Comparison of ENCODE assay signal across 15 cellular contexts in genomic region chr1:113786055-113786454, GRCh38. TPM values are rescaled to one million over a fixed set of nuclear protein-coding genes. Genes with fewer than 3 reads are reported as not detected.
DNase-seq lines count a peak whose midpoint lies in the region; ATAC-seq, FAIRE-seq and TF ChIP-seq lines count a peak whose summit lies in the region.
"Had no signal": no experiment of that assay in that cellular context is flagged by ENCODE, and none has a peak within 500 bp of the region (broad histone marks: within the 10 kb centered on the region; RNA-seq: fewer than 3 reads in every experiment).

No MANE protein-coding gene starts in this region.

- H3K36me3 ChIP-seq in K562 (ENCODE audit: control insufficient read depth, insufficient read depth, low read length), result peaks cover 20% of the 10 kb centered on the region
- H3K36me3 ChIP-seq in naive thymus-derived CD4-positive, alpha-beta T cell (ENCODE audit: control insufficient read depth in 2 of 3, insufficient read depth in 3 of 3, low read length in 3 of 3), result peaks cover 0 to 6% (median 0%) of the 10 kb centered on the region in 3 experiments
- H3K36me3 ChIP-seq in WERI-Rb-1, result no peaks in the 10 kb centered on the region
- H3K36me3 ChIP-seq in smooth muscle cell (ENCODE audit: low read depth), result no peaks in the 10 kb centered on the region
- H3K36me3 ChIP-seq: tibial nerve had no signal

- no peak overlapping the region for H3K4me2 ChIP-seq in K562 (ENCODE audit: insufficient read depth, low read length)
- no peak overlapping the region for H3K4me2 ChIP-seq in smooth muscle cell

- ATAC-seq in K562, result peak; percentile 60
- ATAC-seq in naive thymus-derived CD4-positive, alpha-beta T cell, result no peak
- ATAC-seq: Right ventricle myocardium inferior had no signal

- H3F3A ChIP-seq in smooth muscle cell (ENCODE audit: low read depth), result no peaks in the 10 kb centered on the region

- intact Hi-C loops in K562 (cut with micrococcal nuclease), result no loop called here
- intact Hi-C loops in naive thymus-derived CD4-positive, alpha-beta T cell (cut with micrococcal nuclease), result loop anchor here (10.0 kb wide), 1 partner anchor 391 kb away; the partner anchor contains the start of gene MAGI3 (in 2 of the 2)

- peaks cover 19% of the 10 kb centered on the region; the same call in 1 of the 2 replicates for H4K20me1 ChIP-seq in K562 (replicated peaks; ENCODE audit: control insufficient read depth, insufficient read depth, low read length)
- peaks cover 87% of the 10 kb centered on the region for H4K20me1 ChIP-seq in smooth muscle cell (ENCODE audit: low read depth)

- FAIRE-seq in K562 (lab: Jason Lieb, UNC), result no peak
- FAIRE-seq: A204.1 had no signal

- no peak for TF ChIP-seq EP300 in K562 (IDR thresholded peaks at IDR 0.05; ENCODE audit: low read length)

- peaks cover 98% of the 10 kb centered on the region for H3K79me2 ChIP-seq in K562 (ENCODE audit: control insufficient read depth, insufficient read depth, low read length)
- H3K79me2 ChIP-seq in smooth muscle cell (ENCODE audit: low read depth), result peaks cover 86% of the 10 kb centered on the region

- in situ Hi-C loops in K562 (cut with MboI), result no loop called here

- 12% methylated on average over 1 of the region's 1 CpG for WGBS in K562 (ENCODE audit: insufficient coverage, low coverage, missing lambda C conversion rate)
- WGBS in smooth muscle cell (ENCODE audit: low lambda C conversion rate), result 56% methylated on average over 1 of the region's 1 CpG

- H3K27me3 Mint-ChIP-seq in naive thymus-derived CD4-positive, alpha-beta T cell, result no peaks in the 10 kb centered on the region

- H3K4me3 Mint-ChIP-seq in naive thymus-derived CD4-positive, alpha-beta T cell, result peak overlapping the region in 1 of 10 donors; percentile 4
- H3K4me3 Mint-ChIP-seq: activated T-helper 1 cell treated with anti-CD3 and anti-CD28 coated beads, Interleukin-12 subunit alpha, Interleukin-12 subunit beta, Interleukin-2, Interleukin-4 antibody, amounts not matched to agents 30 ng/mL and 10 ng/mL and 1 ng/mL, durations not matched to agents 14 hours and 24 hours and 36 hours had no signal

- H3K9ac ChIP-seq in K562 (ENCODE audit: insufficient read depth in 1 of 2, low read depth in 2 of 2, low read length in 2 of 2), result no peak overlapping the region
- no peak overlapping the region for H3K9ac ChIP-seq in smooth muscle cell (ENCODE audit: low read depth)

- H3K4me1 ChIP-seq in K562 (replicated peaks in 1 of 2; ENCODE audit: control insufficient read depth in 2 of 2, insufficient read depth in 2 of 2, low read length in 2 of 2), result peaks cover 5 to 44% of the 10 kb centered on the region in 2 experiments
- H3K4me1 ChIP-seq in naive thymus-derived CD4-positive, alpha-beta T cell (ENCODE audit: control insufficient read depth in 2 of 2, insufficient read depth in 2 of 2, low read length in 2 of 2), result peaks cover 40 to 47% of the 10 kb centered on the region in 2 donors
- peaks cover 9% of the 10 kb centered on the region for H3K4me1 ChIP-seq in smooth muscle cell (ENCODE audit: low read depth)

- H3K4me3 ChIP-seq in K562 (no peak overlapping the region), WERI-Rb-1 (ENCODE audit: low read depth, low read length) (no peak overlapping the region), smooth muscle cell (no peak overlapping the region)
- H3K4me3 ChIP-seq in naive thymus-derived CD4-positive, alpha-beta T cell (ENCODE audit: low read length), result no peak overlapping the region
- H3K4me3 ChIP-seq: skin epidermis, tibial nerve had no signal

- TF ChIP-seq POLR2A in K562 (conservative IDR thresholded peaks at IDR 0.05), result no peak

- peaks cover 44 to 63% (median 59%) of the 10 kb centered on the region in 7 donors for H3K4me1 Mint-ChIP-seq in naive thymus-derived CD4-positive, alpha-beta T cell

- CTCF ChIA-PET in K562 (lab: Yijun Ruan, JAX; ENCODE audit: low intra/inter-chr PET ratio), result no interaction called here
- CTCF ChIA-PET in naive thymus-derived CD4-positive, alpha-beta T cell (lab: Charles Lee), result no interaction called here

- DNase-seq in NCI-H524 (lab: John Stamatoyannopoulos, UW) (peak; percentile 20 to 45), NCI-H524 treated with DMSO at 0.1 percent for 48 hours (lab: John Stamatoyannopoulos, UW) (no peak), LHCN-M2 (ENCODE audit: low read depth) (peak; percentile 28), K562 (ENCODE audit: extremely low read depth in 1 of 4, low spot score in 3 of 4) (peak in 2 of 4 experiments; percentile 38 to 42), WERI-Rb-1 (no peak), UCSD-AML1 (lab: John Stamatoyannopoulos, UW; ENCODE audit: unreplicated experiment) (no peak), smooth muscle cell (lab: John Stamatoyannopoulos, UW; ENCODE audit: unreplicated experiment) (no peak)
- DNase-seq in naive thymus-derived CD4-positive, alpha-beta T cell, result no peak
- DNase-seq: activated CD4-positive, CD25-positive, alpha-beta regulatory T cell; DND-41 had no signal

- no peak overlapping the region for H3K27ac ChIP-seq in K562 (ENCODE audit: extremely low read depth, low read depth, low read length)
- H3K27ac ChIP-seq in naive thymus-derived CD4-positive, alpha-beta T cell (ENCODE audit: low read depth, low read length), result no peak overlapping the region
- H3K27ac ChIP-seq in WERI-Rb-1, result no peak overlapping the region
- H3K27ac ChIP-seq in smooth muscle cell (ENCODE audit: low read depth), result no peak overlapping the region
- H3K27ac ChIP-seq: tibial nerve had no signal

- POLR2A ChIA-PET in K562 (lab: Yijun Ruan, JAX), result interaction anchor here (1.2 to 3.2 kb wide), 5 partner anchors 10 to 713 kb away, joined by 3 to 20 read pairs (median 8); partner anchors contain the start of genes LRIG2 and PHTF1
- POLR2A ChIA-PET in naive thymus-derived CD4-positive, alpha-beta T cell (lab: Charles Lee), result interaction anchor here (0.7 to 4.3 kb wide), 7 partner anchors 13 to 145 kb away, joined by 3 to 45 read pairs (median 4); partner anchors contain the start of genes PHTF1 and RSBN1

- H3K27me3 ChIP-seq in K562 (ENCODE audit: control insufficient read depth in 2 of 2, insufficient read depth in 2 of 2, low read length in 2 of 2), result no peaks in the 10 kb centered on the region
- H3K27me3 ChIP-seq in naive thymus-derived CD4-positive, alpha-beta T cell (ENCODE audit: control insufficient read depth in 2 of 2, insufficient read depth in 2 of 2, low read length in 2 of 2), result no peaks in the 10 kb centered on the region
- no peaks in the 10 kb centered on the region for H3K27me3 ChIP-seq in WERI-Rb-1 (ENCODE audit: insufficient read depth, low read depth, severe bottlenecking)
- H3K27me3 ChIP-seq in smooth muscle cell (ENCODE audit: low read depth), result no peaks in the 10 kb centered on the region
- H3K27me3 ChIP-seq: tibial nerve had no signal

- H3K9me3 ChIP-seq in K562 (replicated peaks; ENCODE audit: control insufficient read depth, insufficient read depth, low read depth, low read length) (no peaks in the 10 kb centered on the region), WERI-Rb-1 (ENCODE audit: severe bottlenecking) (no peaks in the 10 kb centered on the region), smooth muscle cell (replicated peaks; ENCODE audit: low read depth) (no peaks in the 10 kb centered on the region)
- H3K9me3 ChIP-seq in naive thymus-derived CD4-positive, alpha-beta T cell (ENCODE audit: control insufficient read depth in 2 of 3, low read length in 3 of 3), result no peaks in the 10 kb centered on the region
- H3K9me3 ChIP-seq: tibial nerve had no signal

- TF ChIP-seq RAD21 in K562 (CRISPR knock-in tag; conservative IDR thresholded peaks at IDR 0.05 in 1 of 2, IDR thresholded peaks at IDR 0.05 in 1 of 2), result no peak

- H3K36me3 Mint-ChIP-seq in naive thymus-derived CD4-positive, alpha-beta T cell, result peaks cover 0 to 45% (median 9%) of the 10 kb centered on the region in 5 donors

- H3K9me1 ChIP-seq in K562 (ENCODE audit: control insufficient read depth, insufficient read depth, low read length), result no peaks in the 10 kb centered on the region

- H3K27ac Mint-ChIP-seq in naive thymus-derived CD4-positive, alpha-beta T cell, result peak overlapping the region; percentile 2 to 81 (median 48)

- H2AFZ ChIP-seq in K562 (ENCODE audit: low read depth, low read length) (no peak overlapping the region), smooth muscle cell (ENCODE audit: low read depth) (no peak overlapping the region)

- no peaks in the 10 kb centered on the region for H3K9me3 Mint-ChIP-seq in naive thymus-derived CD4-positive, alpha-beta T cell
- H3K9me3 Mint-ChIP-seq: activated T-helper 1 cell treated with anti-CD3 and anti-CD28 coated beads, Interleukin-12 subunit alpha, Interleukin-12 subunit beta, Interleukin-2, Interleukin-4 antibody, amounts not matched to agents 30 ng/mL and 10 ng/mL and 1 ng/mL, durations not matched to agents 14 hours and 24 hours and 36 hours had no signal

- BruUV-seq in K562 (replicated peaks; lab: Mats Ljungman, UMichigan), result no TSS peak

- TF ChIP-seq CTCF in K562 (IDR thresholded peaks at IDR 0.05 in 2 of 3, conservative IDR thresholded peaks at IDR 0.05 in 1 of 3; ENCODE audit: insufficient read depth in 2 of 3, low read depth in 1 of 3, low read length in 3 of 3) (no peak), WERI-Rb-1 (IDR thresholded peaks at IDR 0.05; ENCODE audit: low read depth, low read length) (no peak), smooth muscle cell (IDR thresholded peaks at IDR 0.05; ENCODE audit: borderline replicate concordance, insufficient read depth, poor library complexity, severe bottlenecking) (no peak)

RNA-seq across cellular contexts. Expression of gene RSBN1, which starts 26.2 kb away (rescaled TPM):
- total RNA-seq in LHCN-M2 (2014; rRNA removed) (8.1 and 10.7 TPM in 2 replicates), K562 (2014; rRNA removed) (12.6 and 13.7 TPM in 2 replicates), K562 (2014; rRNA removed; fragmentation: Illumina TruSeq; extraction: Trizol) (15.4 and 17.2 TPM in 2 replicates), K562 (2015; rRNA removed; fragmentation: Illumina TruSeq; extraction: Trizol) (17.2 and 18.2 TPM in 2 replicates), K562 (2021) (17.6 and 20.3 TPM in 2 replicates), smooth muscle cell (18.3 and 22.5 TPM in 2 replicates)
- 3.6 TPM for polyA plus RNA-seq in LHCN-M2 (2012)
- total RNA-seq in K562 (2011; cell fraction: chromatin; rRNA removed; ENCODE audit: low replicate concordance), result 20.7 and 44.4 TPM in 2 replicates
- 13.0 and 14.0 TPM in 2 replicates for total RNA-seq in K562 (2011; cell fraction: nucleolus; rRNA removed)
- total RNA-seq in K562 (2011; cell fraction: nucleoplasm; rRNA removed), result 15.7 and 19.8 TPM in 2 replicates
- polyA plus RNA-seq in K562 (2011; rRNA removed) (20.7 and 24.3 TPM in 2 replicates), K562 (2014; fragmentation: Illumina TruSeq; extraction: Trizol) (12.2 and 12.6 TPM in 2 replicates), K562 (2014; fragmentation: Nextera tagmentation; extraction: Ambion mirVana) (10 to 100 TPM in 1 of 2 experiments, 1 to 10 TPM in 1; 4.5 to 13.0 TPM), K562 (2014; rRNA removed) (7.2 and 10.2 TPM in 2 replicates), smooth muscle cell (9.0 and 12.3 TPM in 2 replicates)
- polyA plus RNA-seq in K562 (2011; cell fraction: cytosol; rRNA removed), result 8.9 and 9.2 TPM in 2 replicates
- 13.6 and 25.6 TPM in 2 replicates for polyA plus RNA-seq in K562 (2011; cell fraction: nucleus; rRNA removed)
- 9.9 and 11.2 TPM in 2 replicates for polyA plus RNA-seq in K562 (2012)
- 149 and 167 TPM in 2 replicates for polyA minus RNA-seq in K562 (2011; rRNA and poly(A)+ RNA removed)
- 21.8 and 29.6 TPM in 2 replicates for polyA minus RNA-seq in K562 (2011; cell fraction: cytosol; rRNA and poly(A)+ RNA removed)
- polyA minus RNA-seq in K562 (2011; cell fraction: nucleus; rRNA and poly(A)+ RNA removed), result 16.6 and 29.9 TPM in 2 replicates
- 10 to 100 TPM; 29.9 to 58.1 (median 42.0) TPM for total RNA-seq in naive thymus-derived CD4-positive, alpha-beta T cell
- 10 to 100 TPM; 40.7 to 44.2 TPM for polyA plus RNA-seq in naive thymus-derived CD4-positive, alpha-beta T cell

RNA-seq across cellular contexts. Expression of gene PHTF1, which starts 26.8 kb away (rescaled TPM):
- total RNA-seq in LHCN-M2 (2014; rRNA removed), result 39.0 and 39.6 TPM in 2 replicates
- 15.2 TPM for polyA plus RNA-seq in LHCN-M2 (2012)
- total RNA-seq in K562 (2011; cell fraction: chromatin; rRNA removed; ENCODE audit: low replicate concordance), result 44.6 and 91.3 TPM in 2 replicates
- 26.8 and 37.5 TPM in 2 replicates for total RNA-seq in K562 (2011; cell fraction: nucleolus; rRNA removed)
- 55.9 and 69.6 TPM in 2 replicates for total RNA-seq in K562 (2011; cell fraction: nucleoplasm; rRNA removed)
- total RNA-seq in K562 (2014; rRNA removed), result 20.4 and 20.6 TPM in 2 replicates
- total RNA-seq in K562 (2014; rRNA removed; fragmentation: Illumina TruSeq; extraction: Trizol), result 28.8 and 32.0 TPM in 2 replicates
- 34.4 and 36.2 TPM in 2 replicates for total RNA-seq in K562 (2015; rRNA removed; fragmentation: Illumina TruSeq; extraction: Trizol)
- 26.9 and 28.8 TPM in 2 replicates for total RNA-seq in K562 (2021)
- 14.7 and 23.0 TPM in 2 replicates for polyA plus RNA-seq in K562 (2011; rRNA removed)
- polyA plus RNA-seq in K562 (2011; cell fraction: cytosol; rRNA removed), result 9.9 and 11.3 TPM in 2 replicates
- polyA plus RNA-seq in K562 (2011; cell fraction: nucleus; rRNA removed), result 12.9 and 14.7 TPM in 2 replicates
- 22.7 and 25.8 TPM in 2 replicates for polyA plus RNA-seq in K562 (2012)
- polyA plus RNA-seq in K562 (2014; fragmentation: Illumina TruSeq; extraction: Trizol), result 20.7 and 22.5 TPM in 2 replicates
- 10 to 100 TPM in 1 of 2 experiments, 1 to 10 TPM in 1; 8.4 to 10.8 TPM for polyA plus RNA-seq in K562 (2014; fragmentation: Nextera tagmentation; extraction: Ambion mirVana)
- polyA plus RNA-seq in K562 (2014; rRNA removed), result 20.9 and 23.8 TPM in 2 replicates
- polyA minus RNA-seq in K562 (2011; rRNA and poly(A)+ RNA removed), result 23.9 and 29.9 TPM in 2 replicates
- 11.5 and 15.3 TPM in 2 replicates for polyA minus RNA-seq in K562 (2011; cell fraction: cytosol; rRNA and poly(A)+ RNA removed)
- polyA minus RNA-seq in K562 (2011; cell fraction: nucleus; rRNA and poly(A)+ RNA removed), result 25.3 and 30.5 TPM in 2 replicates
- total RNA-seq in naive thymus-derived CD4-positive, alpha-beta T cell, result 10 to 100 TPM in 2 of 5 experiments, 1 to 10 TPM in 3; 2.5 to 21.0 (median 7.1) TPM
- 1 to 10 TPM; 1.4 to 1.6 TPM for polyA plus RNA-seq in naive thymus-derived CD4-positive, alpha-beta T cell
- total RNA-seq in smooth muscle cell, result 25.4 and 34.8 TPM in 2 replicates
- polyA plus RNA-seq in smooth muscle cell, result 19.7 and 23.9 TPM in 2 replicates

Comparison
In these comparisons a context has a peak if more than half of its experiments do, and no peak if none do; other contexts are left out.
1. DNase-seq: peak in NCI-H524 (2 of 2) and LHCN-M2 (single experiment); none in NCI-H524 treated with DMSO at 0.1 percent for 48 hours (single experiment), naive thymus-derived CD4-positive, alpha-beta T cell (0 of 9), WERI-Rb-1 (single experiment), UCSD-AML1 (single experiment) and smooth muscle cell (single experiment).